Comparison of ENCODE assay signal across 14 cellular contexts in the genomic region with DNA sequence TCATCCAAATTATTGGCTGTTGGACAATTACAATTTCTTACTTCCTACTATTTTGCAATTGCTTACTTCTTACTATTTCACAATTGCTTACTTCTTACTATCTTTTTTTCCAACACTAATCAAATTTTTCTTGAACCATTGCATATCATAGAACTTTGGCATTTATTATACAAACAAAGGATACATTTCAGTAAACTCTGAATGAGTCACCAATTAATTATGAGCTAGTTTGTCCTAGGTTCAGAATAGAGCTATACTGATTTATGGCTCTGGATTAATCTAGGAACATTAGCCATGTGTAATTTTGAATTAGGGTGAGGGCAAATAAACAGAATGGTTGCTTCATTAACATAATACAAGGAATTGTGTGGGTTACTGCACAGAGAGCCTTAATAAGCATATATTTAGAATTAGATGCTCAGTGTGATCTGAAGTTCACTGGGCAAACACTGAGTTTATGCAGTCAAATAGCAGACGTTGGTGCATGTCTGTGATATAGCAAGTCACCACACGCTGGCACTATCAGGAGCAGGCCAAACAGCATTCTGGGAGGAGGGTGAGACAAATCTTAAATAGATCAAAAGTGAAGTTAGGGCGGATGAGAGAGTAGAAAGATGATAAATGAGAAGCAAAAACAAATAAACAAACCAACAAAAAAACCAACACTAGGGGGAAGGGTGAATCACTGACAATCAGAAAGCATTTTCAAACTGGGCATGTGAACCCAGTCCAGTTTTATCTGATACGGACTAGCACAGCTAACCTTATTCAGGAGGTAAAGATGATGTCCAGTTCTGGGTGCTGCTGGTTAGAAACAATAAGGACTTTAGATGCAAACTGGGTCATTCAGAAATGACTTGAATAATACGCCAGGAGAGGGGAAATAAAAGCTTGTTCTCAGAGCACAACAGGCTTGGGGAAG. TPM values are rescaled to one million over a fixed set of nuclear protein-coding genes. Genes with fewer than 3 reads are reported as not detected.
DNase-seq lines count a peak whose midpoint lies in the region; ATAC-seq and TF ChIP-seq lines count a peak whose summit lies in the region.
"Had no signal": no experiment of that assay in that cellular context is flagged by ENCODE, and none has a peak within 500 bp of the region (broad histone marks: within the 10 kb centered on the region; RNA-seq: fewer than 3 reads in every experiment).

No MANE protein-coding gene starts in this region.

- TF ChIP-seq POLR2A in HCT116 (IDR thresholded peaks at IDR 0.05; ENCODE audit: borderline replicate concordance, extremely low read depth, insufficient read depth, insufficient read length), result no peak

- no peaks in the 10 kb centered on the region for H3K36me3 ChIP-seq in HCT116 (ENCODE audit: control insufficient read depth in 1 of 2, insufficient read depth in 2 of 2, low read length in 2 of 2)
- no peaks in the 10 kb centered on the region for H3K36me3 ChIP-seq in left lung
- H3K36me3 ChIP-seq: stomach had no signal

- H3K4me2 ChIP-seq in HCT116 (ENCODE audit: low read length), result peak overlapping the region; percentile 2; the same call in 1 of the 2 replicates

- CTCF ChIA-PET in HCT116 (lab: Charles Lee) (interaction anchor here (0.6 to 2.9 kb wide), 2 partner anchors 9 to 294 kb away, joined by 3 to 25 read pairs; no protein-coding TSS in a partner anchor), GM10248 (lab: Yijun Ruan, JAX) (interaction anchor here (0.9 to 13.5 kb wide), 7 partner anchors 10 to 218 kb away, joined by 3 to 165 read pairs (median 5); no protein-coding TSS in a partner anchor)

- H3K9me3 ChIP-seq in HCT116 (ENCODE audit: control insufficient read depth in 1 of 2, insufficient read depth in 1 of 2, low read depth in 1 of 2, low read length in 2 of 2) (no peaks in the 10 kb centered on the region), left lung (peaks cover 0 to 4% of the 10 kb centered on the region in 2 donors)
- H3K9me3 ChIP-seq: stomach had no signal

- H3K27ac ChIP-seq in HCT116 (ENCODE audit: low read depth, low read length) (no peak overlapping the region), VCaP (no peak overlapping the region), left lung (peak overlapping the region in 1 of 2 donors; percentile 20)

- BruUV-seq in HCT116 (replicated peaks; lab: Mats Ljungman, UMichigan), result no TSS peak

- no peaks in the 10 kb centered on the region for H3K79me2 ChIP-seq in HCT116 (ENCODE audit: insufficient read depth, low read length)

- H3K4me1 ChIP-seq in HCT116 (ENCODE audit: control insufficient read depth in 1 of 2, insufficient read depth in 2 of 2, low read length in 2 of 2) (peaks cover 0 to 11% of the 10 kb centered on the region in 2 experiments; a peak in 2 of 4 replicates), left lung (peaks cover 0 to 21% of the 10 kb centered on the region in 2 donors)

- intact Hi-C loops in HCT116 (cut with micrococcal nuclease), result no loop called here
- intact Hi-C loops in left lung (cut with DNase I), result no loop called here

- peak; percentile 8 for DNase-seq in AG08396 (ENCODE audit: low spot score)
- no peak for DNase-seq in HCT116 (ENCODE audit: low read depth, low spot score)
- no peak for DNase-seq in left lung
- DNase-seq in NCI-H2196 treated with DMSO at 0.1 percent for 48 hours (lab: John Stamatoyannopoulos, UW; ENCODE audit: unreplicated experiment), result no peak
- DNase-seq in GM10248 (ENCODE audit: extremely low spot score), result no peak
- DNase-seq in NCI-H2081 (lab: John Stamatoyannopoulos, UW), result no peak
- no peak for DNase-seq in stimulated activated CD4-positive, alpha-beta T cell treated with anti-CD3 and anti-CD28 coated beads, Interleukin-4, amount 100 ng/mL, for 24 hours
- DNase-seq: activated CD4-positive, CD25-positive, alpha-beta regulatory T cell; activated gamma-delta T cell; cortex of kidney; Kasumi-1; stomach had no signal

- ATAC-seq in HCT116 (peak; percentile 86), left lung (peak; percentile 46)
- ATAC-seq: natural killer cell treated with Interleukin-12 subunit alpha and Interleukin-12 subunit beta and Interleukin-15 and Interleukin-18, amount 100 ng/mL, for 72 hours had no signal

- H4K20me1 ChIP-seq in HCT116 (ENCODE audit: insufficient read depth), result no peaks in the 10 kb centered on the region

- POLR2A ChIA-PET in HCT116 (lab: Charles Lee), result no interaction called here
- POLR2A ChIA-PET in GM10248 (lab: Yijun Ruan, JAX), result no interaction called here

- no peaks in the 10 kb centered on the region for H3K9me2 ChIP-seq in HCT116 (ENCODE audit: insufficient read depth)

- TF ChIP-seq CTCF in HCT116 (IDR thresholded peaks at IDR 0.05 in 2 of 3, conservative IDR thresholded peaks at IDR 0.05 in 1 of 3; ENCODE audit: borderline replicate concordance in 1 of 3, insufficient read depth in 1 of 3, low read depth in 2 of 3, low read length in 2 of 3), result peak in 2 of 3 experiments; percentile 3 to 38; a peak in 1 of 6 replicates
- TF ChIP-seq CTCF in VCaP (conservative IDR thresholded peaks at IDR 0.05), result peak; percentile 62
- no peak for TF ChIP-seq CTCF in left lung (IDR thresholded peaks at IDR 0.05)
- TF ChIP-seq CTCF in GM10248 (IDR thresholded peaks at IDR 0.05; ENCODE audit: control extremely low read depth, extremely low read depth, low read depth, missing control alignments), result no peak

- TF ChIP-seq RAD21 in HCT116 (IDR thresholded peaks at IDR 0.05; ENCODE audit: low read depth), result no peak

- H3K27me3 ChIP-seq in HCT116 (ENCODE audit: insufficient read depth, low read length), result no peaks in the 10 kb centered on the region
- no peaks in the 10 kb centered on the region for H3K27me3 ChIP-seq in left lung
- H3K27me3 ChIP-seq: stomach had no signal

- H2AFZ ChIP-seq in HCT116 (ENCODE audit: low read depth, low read length, poor library complexity, severe bottlenecking), result peak overlapping the region; percentile 85

- no peak overlapping the region for H3K9ac ChIP-seq in HCT116 (ENCODE audit: low read length)

- H3K4me3 ChIP-seq in HCT116 (replicated peaks in 1 of 2; ENCODE audit: low read depth in 1 of 2, low read length in 2 of 2) (no peak overlapping the region), left lung (no peak overlapping the region)
- H3K4me3 ChIP-seq: stomach had no signal

- RAD21 ChIA-PET in HCT116 (lab: Charles Lee; ENCODE audit: low non-redundant PET in 1 of 2, low total read pairs in 2 of 2, uncharacterized antibody in 2 of 2, unreplicated experiment in 2 of 2), result no interaction called here

TF ChIP-seq in HCT116, 20 proteins besides CTCF, POLR2A, EP300 and RAD21:
- TF ChIP-seq FOSL1 (IDR thresholded peaks at IDR 0.05; ENCODE audit: low read depth), result no peak
- TF ChIP-seq CBX3 (IDR thresholded peaks at IDR 0.05; ENCODE audit: low read depth), result no peak
- no peak for TF ChIP-seq ATF3 (IDR thresholded peaks at IDR 0.05)
- TF ChIP-seq REST (IDR thresholded peaks at IDR 0.05; ENCODE audit: low read depth), result no peak
- no peak for TF ChIP-seq CEBPB (IDR thresholded peaks at IDR 0.05; ENCODE audit: low read depth)
- TF ChIP-seq JUND (IDR thresholded peaks at IDR 0.05), result no peak
- TF ChIP-seq EGR1 (IDR thresholded peaks at IDR 0.05; ENCODE audit: low read depth), result no peak
- TF ChIP-seq SIN3A (IDR thresholded peaks at IDR 0.05; ENCODE audit: low read depth), result no peak
- no peak for TF ChIP-seq SP1 (IDR thresholded peaks at IDR 0.05; ENCODE audit: low read depth)
- TF ChIP-seq POLR2AphosphoS5 (IDR thresholded peaks at IDR 0.05; ENCODE audit: low read depth, low read length), result no peak
- no peak for TF ChIP-seq TCF7L2 (IDR thresholded peaks at IDR 0.05; ENCODE audit: borderline replicate concordance, extremely low read depth, insufficient read depth, insufficient read length)
- no peak for TF ChIP-seq EZH2phosphoT487 (IDR thresholded peaks at IDR 0.05; ENCODE audit: borderline replicate concordance)
- no peak for TF ChIP-seq ELF1 (IDR thresholded peaks at IDR 0.05; ENCODE audit: borderline replicate concordance, low read depth)
- TF ChIP-seq SRF (IDR thresholded peaks at IDR 0.05; ENCODE audit: low read depth), result no peak
- TF ChIP-seq ZFX (IDR thresholded peaks at IDR 0.05), result no peak
- TF ChIP-seq ZNF274 (IDR thresholded peaks at IDR 0.05; ENCODE audit: low read depth, low read length), result no peak

RNA-seq across cellular contexts. Expression of gene GABRR3, which starts 21.4 kb away (rescaled TPM):
- not detected for total RNA-seq in HCT116 (2021; ENCODE audit: unreplicated experiment)
- polyA plus RNA-seq in HCT116 (2012), result not detected in 2 replicates
- total RNA-seq in left lung, result not detected
- total RNA-seq: natural killer cell treated with Interleukin-12 subunit alpha and Interleukin-12 subunit beta and Interleukin-15 and Interleukin-18, amount 100 ng/mL, for 72 hours; stomach had no signal
- polyA plus RNA-seq: stomach had no signal

RNA-seq across cellular contexts. Expression of gene RIOX2, which starts 41.5 kb away (rescaled TPM):
- total RNA-seq in HCT116 (2021; ENCODE audit: unreplicated experiment) (39.1 TPM), left lung (10 to 100 TPM; 16.6 to 29.3 TPM)
- 14.5 and 18.5 TPM in 2 replicates for polyA plus RNA-seq in HCT116 (2012)

Comparison
In these comparisons a context has a peak if more than half of its experiments do, and no peak if none do; other contexts are left out.
1. CTCF ChIP-seq: peak in HCT116 (2 of 3) and VCaP (single experiment); none in left lung (0 of 2) and GM10248 (single experiment).